ENCODE assay signal across 15 cellular contexts in the genomic region with DNA sequence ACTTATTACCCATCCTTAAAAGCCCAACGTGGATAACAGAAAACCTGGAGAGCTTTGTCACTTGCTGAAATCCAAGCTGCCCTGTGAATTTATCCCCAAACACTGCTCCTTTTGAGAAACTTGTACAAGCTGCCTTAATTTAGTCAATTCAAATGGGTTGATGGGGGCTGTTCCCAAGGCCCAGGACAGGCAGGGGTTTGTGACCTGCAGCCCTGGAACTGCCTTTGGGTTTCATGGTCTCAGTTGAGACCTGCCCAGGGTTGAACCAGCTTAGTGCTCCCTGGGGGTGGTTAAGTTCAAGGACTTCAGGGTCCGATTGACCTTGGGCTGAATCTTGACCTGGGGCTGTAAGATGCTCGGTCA.
DNase-seq lines count a peak whose midpoint lies in the region; ATAC-seq, FAIRE-seq and TF ChIP-seq lines count a peak whose summit lies in the region.
"Had no signal": no experiment of that assay in that cellular context is flagged by ENCODE, and none has a peak within 500 bp of the region (broad histone marks: within the 10 kb centered on the region; RNA-seq: fewer than 3 reads in every experiment).

No MANE protein-coding gene starts in this region.

- no peak for TF ChIP-seq EP300 in HepG2 (IDR thresholded peaks at IDR 0.05; ENCODE audit: low read depth in 2 of 2, low read length in 2 of 2)
- TF ChIP-seq EP300 in HepG2 (CRISPR knock-in tag; IDR thresholded peaks at IDR 0.05; ENCODE audit: borderline replicate concordance) = no peak
- TF ChIP-seq EP300 in suprapubic skin (IDR thresholded peaks at IDR 0.05) = no peak

- H3F3A ChIP-seq in GM23248 (ENCODE audit: insufficient read depth) = peaks cover 11% of the 10 kb centered on the region; the same call in 1 of the 2 replicates

- BruUV-seq in HepG2 (replicated peaks; lab: Mats Ljungman, UMichigan) = no TSS peak

- CTCF ChIA-PET in HepG2 (lab: Yijun Ruan, JAX; ENCODE audit: low intra/inter-chr PET ratio, low total read pairs) = no interaction called here

- H3K9me3 Mint-ChIP-seq in activated T-helper 1 cell treated with anti-CD3 and anti-CD28 coated beads, Interleukin-12 subunit alpha, Interleukin-12 subunit beta, Interleukin-2, Interleukin-4 antibody, amounts not matched to agents 30 ng/mL and 10 ng/mL and 1 ng/mL, durations not matched to agents 14 hours and 24 hours and 36 hours = no peaks in the 10 kb centered on the region
- H3K9me3 Mint-ChIP-seq: activated CD4-positive, alpha-beta T cell treated with anti-CD3 and anti-CD28 coated beads, Interleukin-2, amount 10 ng/mL, durations not matched to agents 24 days and 14 days; stimulated activated naive CD8-positive, alpha-beta T cell treated with anti-CD3 and anti-CD28 coated beads, Interleukin-15, Interleukin-2, amounts not matched to agents 100 ng/mL and 50 ng/mL, for 24 hours had no signal

- peak overlapping the region; percentile 1 for H3K4me2 ChIP-seq in GM23248 (ENCODE audit: unreplicated experiment)
- no peak overlapping the region; the same call in 1 of the 2 replicates for H3K4me2 ChIP-seq in HepG2 (ENCODE audit: low read depth, low read length)

- DNase-seq in GM23248 (no peak), HepG2 (ENCODE audit: low spot score) (no peak), suprapubic skin (ENCODE audit: low spot score in 2 of 2) (no peak), AG08395 (ENCODE audit: low spot score) (no peak)
- DNase-seq in activated T-helper 1 cell treated with anti-CD3 and anti-CD28 coated beads, Interleukin-12 subunit alpha, Interleukin-12 subunit beta, Interleukin-2, Interleukin-4 antibody, amounts not matched to agents 30 ng/mL and 10 ng/mL and 1 ng/mL, durations not matched to agents 14 hours and 24 hours and 36 hours (ENCODE audit: low spot score) = no peak
- no peak for DNase-seq in activated T-cell treated with anti-CD3 and anti-CD28 coated beads, Interleukin-2, amount 50 U/mL, for 1 hour
- DNase-seq: activated CD4-positive, alpha-beta T cell treated with anti-CD3 and anti-CD28 coated beads, Interleukin-2, amount 10 ng/mL, durations not matched to agents 24 days and 14 days; DMS153; NCI-H1694 treated with DMSO at 0.1 percent for 48 hours; NCI-H510A treated with DMSO at 0.1 percent for 48 hours; OCI-M1; stimulated activated CD4-positive, alpha-beta T cell treated with anti-CD3 and anti-CD28 coated beads, Interleukin-12 subunit alpha, Interleukin-12 subunit beta, amount 100 ng/mL, for 4 hours had no signal

- TF ChIP-seq CTCF in HepG2 (CRISPR knock-in tag; IDR thresholded peaks at IDR 0.05) (no peak), suprapubic skin (IDR thresholded peaks at IDR 0.05) (no peak)

- intact Hi-C loops in HepG2 (cut with micrococcal nuclease; ENCODE audit: unreplicated experiment) = no loop called here
- intact Hi-C loops in activated T-helper 1 cell treated with anti-CD3 and anti-CD28 coated beads, Interleukin-12 subunit alpha, Interleukin-12 subunit beta, Interleukin-2, Interleukin-4 antibody, amounts not matched to agents 30 ng/mL and 10 ng/mL and 1 ng/mL, durations not matched to agents 14 hours and 24 hours and 36 hours (cut with micrococcal nuclease) = no loop called here

- H3K79me2 ChIP-seq in GM23248 (ENCODE audit: insufficient read depth) = peaks cover 87% of the 10 kb centered on the region
- no peaks in the 10 kb centered on the region for H3K79me2 ChIP-seq in HepG2 (ENCODE audit: insufficient read depth, low read length)

- TF ChIP-seq POLR2A in HepG2 (IDR thresholded peaks at IDR 0.05; ENCODE audit: insufficient read depth in 1 of 2, low read depth in 2 of 2, low read length in 2 of 2) (no peak), suprapubic skin (IDR thresholded peaks at IDR 0.05) (no peak)

- H3K27ac ChIP-seq in GM23248 = peak overlapping the region; percentile 43
- H3K27ac ChIP-seq in angular gyrus (ENCODE audit: low read depth, low read length) = peak overlapping the region; percentile 99
- H3K27ac ChIP-seq in HepG2 (ENCODE audit: extremely low read length, insufficient read depth, low read length) = no peak overlapping the region
- H3K27ac ChIP-seq in suprapubic skin = peak overlapping the region; percentile 36

- H4K20me1 ChIP-seq in GM23248 (ENCODE audit: insufficient read depth) = no peaks in the 10 kb centered on the region
- H4K20me1 ChIP-seq in HepG2 (ENCODE audit: insufficient read depth, low read length) = no peaks in the 10 kb centered on the region

- in situ Hi-C loops in GM23248 (cut with MboI) (no loop called here), HepG2 (cut with HindIII; ENCODE audit: extremely low pct_ligation_motif_present, low pct_unique_long_range_greater_than_20kb) (no loop called here)

- TF ChIP-seq RAD21 in HepG2 (CRISPR knock-in tag; IDR thresholded peaks at IDR 0.05) = no peak

- H2AFZ ChIP-seq in GM23248 = no peak overlapping the region
- H2AFZ ChIP-seq in HepG2 (ENCODE audit: low read length) = no peak overlapping the region

- peaks cover 32% of the 10 kb centered on the region for H3K4me1 ChIP-seq in GM23248 (ENCODE audit: insufficient read depth)
- peaks cover 52% of the 10 kb centered on the region for H3K4me1 ChIP-seq in HepG2 (ENCODE audit: insufficient read depth, low read length)
- peaks cover 45% of the 10 kb centered on the region for H3K4me1 ChIP-seq in suprapubic skin

- no peaks in the 10 kb centered on the region for H3K9me3 ChIP-seq in GM23248 (ENCODE audit: low read depth)
- no peaks in the 10 kb centered on the region for H3K9me3 ChIP-seq in HepG2 (ENCODE audit: low read length)
- H3K9me3 ChIP-seq in suprapubic skin = no peaks in the 10 kb centered on the region

- no peaks in the 10 kb centered on the region for H3K36me3 ChIP-seq in GM23248 (ENCODE audit: low read depth)
- no peaks in the 10 kb centered on the region for H3K36me3 ChIP-seq in HepG2 (replicated peaks in 1 of 2; ENCODE audit: control insufficient read depth in 1 of 2, insufficient read depth in 2 of 2, low read length in 2 of 2)
- H3K36me3 ChIP-seq in suprapubic skin = no peaks in the 10 kb centered on the region

- H3K9ac ChIP-seq in GM23248 (no peak overlapping the region), HepG2 (ENCODE audit: insufficient read depth, low read depth, low read length) (no peak overlapping the region)

- H3K4me1 Mint-ChIP-seq in activated T-helper 1 cell treated with anti-CD3 and anti-CD28 coated beads, Interleukin-12 subunit alpha, Interleukin-12 subunit beta, Interleukin-2, Interleukin-4 antibody, amounts not matched to agents 30 ng/mL and 10 ng/mL and 1 ng/mL, durations not matched to agents 14 hours and 24 hours and 36 hours (ENCODE audit: low read depth) = peaks cover 81% of the 10 kb centered on the region

- H3K9me2 ChIP-seq in GM23248 (ENCODE audit: insufficient read depth) = no peaks in the 10 kb centered on the region

- H3K27me3 ChIP-seq in GM23248 (replicated peaks; ENCODE audit: insufficient read depth) = no peaks in the 10 kb centered on the region
- no peaks in the 10 kb centered on the region for H3K27me3 ChIP-seq in HepG2 (ENCODE audit: control insufficient read depth in 1 of 2, insufficient read depth in 2 of 2, low read length in 2 of 2)
- no peaks in the 10 kb centered on the region for H3K27me3 ChIP-seq in suprapubic skin

- FAIRE-seq in HepG2 (lab: Jason Lieb, UNC) = no peak

- 69 to 71% methylated on average over 3 of the region's 3 CpGs for WGBS in GM23248 (ENCODE audit: low coverage in 1 of 2, low lambda C conversion rate in 2 of 2, missing lambda C conversion rate in 2 of 2), 2 experiments
- 47% methylated on average over 3 of the region's 3 CpGs for WGBS in HepG2 (ENCODE audit: low lambda C conversion rate)
- WGBS in suprapubic skin = 65% methylated on average over 2 of the region's 3 CpGs

- H3K4me3 Mint-ChIP-seq in activated T-helper 1 cell treated with anti-CD3 and anti-CD28 coated beads, Interleukin-12 subunit alpha, Interleukin-12 subunit beta, Interleukin-2, Interleukin-4 antibody, amounts not matched to agents 30 ng/mL and 10 ng/mL and 1 ng/mL, durations not matched to agents 14 hours and 24 hours and 36 hours = no peak overlapping the region
- H3K4me3 Mint-ChIP-seq: activated CD4-positive, alpha-beta T cell treated with anti-CD3 and anti-CD28 coated beads, Interleukin-2, amount 10 ng/mL, durations not matched to agents 24 days and 14 days; stimulated activated naive CD8-positive, alpha-beta T cell treated with anti-CD3 and anti-CD28 coated beads, Interleukin-15, Interleukin-2, amounts not matched to agents 100 ng/mL and 50 ng/mL, for 24 hours had no signal

- ATAC-seq in HepG2 = no peak
- ATAC-seq: HCT116 had no signal

- H3K27me3 Mint-ChIP-seq in activated T-helper 1 cell treated with anti-CD3 and anti-CD28 coated beads, Interleukin-12 subunit alpha, Interleukin-12 subunit beta, Interleukin-2, Interleukin-4 antibody, amounts not matched to agents 30 ng/mL and 10 ng/mL and 1 ng/mL, durations not matched to agents 14 hours and 24 hours and 36 hours (ENCODE audit: insufficient read depth) = no peaks in the 10 kb centered on the region
- H3K27me3 Mint-ChIP-seq: activated CD4-positive, alpha-beta T cell treated with anti-CD3 and anti-CD28 coated beads, Interleukin-2, amount 10 ng/mL, durations not matched to agents 24 days and 14 days; stimulated activated naive CD8-positive, alpha-beta T cell treated with anti-CD3 and anti-CD28 coated beads, Interleukin-15, Interleukin-2, amounts not matched to agents 100 ng/mL and 50 ng/mL, for 24 hours had no signal

- H3K4me3 ChIP-seq in GM23248 (no peak overlapping the region), HepG2 (replicated peaks in 1 of 3; ENCODE audit: insufficient read depth in 1 of 3, low read depth in 2 of 3, low read length in 3 of 3) (no peak overlapping the region), suprapubic skin (no peak overlapping the region)

- POLR2A ChIA-PET in HepG2 (lab: Yijun Ruan, JAX) = no interaction called here

- peaks cover 15% of the 10 kb centered on the region for H3K36me3 Mint-ChIP-seq in activated T-helper 1 cell treated with anti-CD3 and anti-CD28 coated beads, Interleukin-12 subunit alpha, Interleukin-12 subunit beta, Interleukin-2, Interleukin-4 antibody, amounts not matched to agents 30 ng/mL and 10 ng/mL and 1 ng/mL, durations not matched to agents 14 hours and 24 hours and 36 hours (ENCODE audit: low read depth)

- H3K27ac Mint-ChIP-seq in activated T-helper 1 cell treated with anti-CD3 and anti-CD28 coated beads, Interleukin-12 subunit alpha, Interleukin-12 subunit beta, Interleukin-2, Interleukin-4 antibody, amounts not matched to agents 30 ng/mL and 10 ng/mL and 1 ng/mL, durations not matched to agents 14 hours and 24 hours and 36 hours = no peak overlapping the region
